ENCODE assay signal across 8 cellular contexts in the genomic region with DNA sequence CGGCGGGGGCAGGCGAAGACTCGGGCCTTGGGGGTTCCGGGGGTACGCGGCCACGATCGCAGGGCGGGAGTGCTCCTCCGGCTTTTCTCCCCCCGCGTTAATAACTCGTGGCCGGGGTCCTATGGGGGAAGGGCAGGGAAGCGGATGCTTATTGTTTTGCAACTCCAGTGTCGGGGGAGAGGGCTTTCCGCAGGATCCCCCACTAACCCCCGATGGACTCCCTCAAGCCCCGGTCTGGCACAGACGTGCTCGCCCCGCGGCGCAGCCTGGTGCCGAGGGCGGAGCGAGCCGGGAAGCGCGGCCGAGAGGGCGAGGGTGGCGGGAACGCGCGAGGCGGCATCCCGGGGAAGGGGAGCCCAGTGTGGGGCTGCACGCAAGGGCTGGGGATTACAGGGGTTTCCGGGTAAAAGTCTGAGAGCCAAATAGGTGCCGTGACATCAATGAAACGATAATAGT. TPM values are rescaled to one million over a fixed set of nuclear protein-coding genes. Genes with fewer than 3 reads are reported as not detected.
A peak's percentile ranks its signal among the peaks of the same experiment; 100 is the strongest.
DNase-seq lines count a peak whose midpoint lies in the region; ATAC-seq and TF ChIP-seq lines count a peak whose summit lies in the region.

No MANE protein-coding gene starts in this region.

- no peaks in the 10 kb centered on the region for H3K27me3 ChIP-seq in BLaER1
- no peaks in the 10 kb centered on the region for H3K27me3 ChIP-seq in esophagus squamous epithelium

- H3K27me3 Mint-ChIP-seq in nephron (ENCODE audit: low read depth) = peaks cover 6% of the 10 kb centered on the region

- no peaks in the 10 kb centered on the region for H3K9me3 Mint-ChIP-seq in nephron

- H3K4me3 ChIP-seq in BLaER1 = peak overlapping the region; percentile 74
- peak overlapping the region; percentile 68 to 79 (median 72) for H3K4me3 ChIP-seq in esophagus squamous epithelium

- H3K27ac ChIP-seq in BLaER1 = peak overlapping the region; percentile 96
- peak overlapping the region; percentile 87 to 92 (median 90) for H3K27ac ChIP-seq in esophagus squamous epithelium

- peaks cover 18% of the 10 kb centered on the region; the same call in 1 of the 2 replicates for H3K36me3 ChIP-seq in BLaER1
- H3K36me3 ChIP-seq in esophagus squamous epithelium = no peaks in the 10 kb centered on the region

- peak overlapping the region; percentile 94 for H3K9ac ChIP-seq in BLaER1

- H3K9me3 ChIP-seq in BLaER1 (no peaks in the 10 kb centered on the region), esophagus squamous epithelium (no peaks in the 10 kb centered on the region)

- peak overlapping the region; percentile 88 for H3K4me2 ChIP-seq in BLaER1

- H4K20me1 ChIP-seq in BLaER1 = peaks cover 34% of the 10 kb centered on the region

- DNase-seq in NCI-H748 (lab: John Stamatoyannopoulos, UW; ENCODE audit: unreplicated experiment) (peak; percentile 75), esophagus squamous epithelium (lab: John Stamatoyannopoulos, UW) (no peak), superior temporal gyrus (ENCODE audit: extremely low spot score) (peak; percentile 57)
- peak; percentile 86 for DNase-seq in activated CD8-positive, alpha-beta memory T cell treated with anti-CD3 and anti-CD28 coated beads, Interleukin-2, amount 50 U/mL, for 48 hours

- peaks cover 10% of the 10 kb centered on the region for H3K4me1 Mint-ChIP-seq in nephron

- 0% methylated on average over 3 of the region's 43 CpGs for WGBS in esophagus squamous epithelium, 2 donors

- H3K4me3 Mint-ChIP-seq in nephron = peak overlapping the region; percentile 95 to 100 (median 95)

- ATAC-seq in GM18873 (IDR thresholded peaks at IDR 0.05; ENCODE audit: low FRiP score, unreplicated experiment) = peak; percentile 35
- peak; percentile 39 for ATAC-seq in HG03103 (IDR thresholded peaks at IDR 0.05; ENCODE audit: low read depth, unreplicated experiment)

- intact Hi-C loops in esophagus squamous epithelium (cut with DNase I) = loop anchor here (5.0 kb wide), 1 partner anchor 84 kb away; no protein-coding TSS in a partner anchor

- TF ChIP-seq POLR2A in esophagus squamous epithelium (IDR thresholded peaks at IDR 0.05) = peak in 1 of 4 donors; percentile 9

- no peaks in the 10 kb centered on the region for H3K36me3 Mint-ChIP-seq in nephron (ENCODE audit: low read depth)

- H3K4me1 ChIP-seq in BLaER1 (peaks cover 31% of the 10 kb centered on the region), esophagus squamous epithelium (peaks cover 10 to 27% (median 15%) of the 10 kb centered on the region in 3 donors)

- TF ChIP-seq CTCF in esophagus squamous epithelium (IDR thresholded peaks at IDR 0.05) = no peak
- no peak for TF ChIP-seq CTCF in nephron (IDR thresholded peaks at IDR 0.05; ENCODE audit: unreplicated experiment in 3 of 3)

- peak overlapping the region; percentile 96 to 98 (median 97) for H3K27ac Mint-ChIP-seq in nephron

RNA-seq across cellular contexts. Expression of gene UCK2, which starts 0.7 kb away (rescaled TPM):
- total RNA-seq in esophagus squamous epithelium = 10 to 100 TPM; 37.6 to 63.1 (median 50.8) TPM

RNA-seq across cellular contexts. Expression of gene TMCO1, which starts 59.5 kb away (rescaled TPM):
- total RNA-seq in esophagus squamous epithelium = 10 to 100 TPM; 41.4 to 79.1 (median 50.9) TPM
